Comparison of ENCODE assay signal across 17 cellular contexts in genomic region chr2:122180972-122181371, GRCh38.
DNase-seq lines count a peak whose midpoint lies in the region; TF ChIP-seq lines count a peak whose summit lies in the region.
"Had no signal": no experiment of that assay in that cellular context is flagged by ENCODE, and none has a peak within 500 bp of the region (broad histone marks: within the 10 kb centered on the region; RNA-seq: fewer than 3 reads in every experiment).

No MANE protein-coding gene starts in this region.

- TF ChIP-seq CTCF in GM10266 (IDR thresholded peaks at IDR 0.05; ENCODE audit: control insufficient read depth, insufficient read depth, low read depth, missing control alignments), result no peak

- H3K4me1 ChIP-seq in GM23248 (ENCODE audit: insufficient read depth), result no peaks in the 10 kb centered on the region
- H3K4me1 ChIP-seq: HAP-1 had no signal

- no peaks in the 10 kb centered on the region for H3K36me3 ChIP-seq in GM23248 (ENCODE audit: low read depth)
- H3K36me3 ChIP-seq: BLaER1, HAP-1 had no signal

- H3K4me3 ChIP-seq in GM23248, result no peak overlapping the region
- H3K4me3 ChIP-seq: BLaER1, HAP-1 had no signal

- H3K27me3 Mint-ChIP-seq in activated T-helper 2 cell treated with anti-CD3 and anti-CD28 coated beads, Interferon-gamma antibody, Interleukin-2, Interleukin-4, amounts not matched to agents 10 μg/mL and 5 μg/mL and 100 μg/mL, durations not matched to agents 14 hours and 24 hours and 36 hours (ENCODE audit: low read depth), result no peaks in the 10 kb centered on the region

- WGBS in GM23248 (ENCODE audit: low coverage in 1 of 2, low lambda C conversion rate in 2 of 2, missing lambda C conversion rate in 2 of 2), 2 experiments, result 50 to 52% methylated on average over 1 of the region's 1 CpG

- H3K27me3 ChIP-seq in GM23248 (replicated peaks; ENCODE audit: insufficient read depth), result no peaks in the 10 kb centered on the region
- H3K27me3 ChIP-seq: BLaER1 had no signal

- no peak overlapping the region for H2AFZ ChIP-seq in GM23248

- peak; percentile 30 for DNase-seq in EH (ENCODE audit: low read depth)
- peak; percentile 14 for DNase-seq in GM23248
- peak; percentile 45 for DNase-seq in RPMI7951 (ENCODE audit: low read depth)
- DNase-seq in kidney tubule cell (ENCODE audit: low spot score), result peak; percentile 31
- DNase-seq in GM10266 (ENCODE audit: extremely low spot score), result no peak
- DNase-seq in NCI-H2171 treated with DMSO at 0.1 percent for 48 hours (lab: John Stamatoyannopoulos, UW), result no peak
- DNase-seq in activated T-helper 2 cell treated with anti-CD3 and anti-CD28 coated beads, Interferon-gamma antibody, Interleukin-2, Interleukin-4, amounts not matched to agents 10 μg/mL and 5 μg/mL and 100 μg/mL, durations not matched to agents 14 hours and 24 hours and 36 hours (ENCODE audit: low spot score), result no peak
- DNase-seq in activated CD8-positive, alpha-beta memory T cell treated with anti-CD3 and anti-CD28 coated beads, Interleukin-2, amount 50 U/mL, for 4 hours, result no peak
- DNase-seq: 8988T; CD4-positive, alpha-beta memory T cell; DMS153; DND-41; KG1 had no signal

- H3K36me3 Mint-ChIP-seq in activated T-helper 2 cell treated with anti-CD3 and anti-CD28 coated beads, Interferon-gamma antibody, Interleukin-2, Interleukin-4, amounts not matched to agents 10 μg/mL and 5 μg/mL and 100 μg/mL, durations not matched to agents 14 hours and 24 hours and 36 hours (ENCODE audit: low read depth), result no peaks in the 10 kb centered on the region
- H3K36me3 Mint-ChIP-seq: CD14-positive monocyte; CD4-positive, alpha-beta memory T cell had no signal

- no peaks in the 10 kb centered on the region for H3K9me3 ChIP-seq in GM23248 (ENCODE audit: low read depth)
- H3K9me3 ChIP-seq: HAP-1 had no signal

- H3K79me2 ChIP-seq in GM23248 (ENCODE audit: insufficient read depth), result no peaks in the 10 kb centered on the region

- H3K4me1 Mint-ChIP-seq in activated T-helper 2 cell treated with anti-CD3 and anti-CD28 coated beads, Interferon-gamma antibody, Interleukin-2, Interleukin-4, amounts not matched to agents 10 μg/mL and 5 μg/mL and 100 μg/mL, durations not matched to agents 14 hours and 24 hours and 36 hours (ENCODE audit: low read depth), result peaks cover 2% of the 10 kb centered on the region
- H3K4me1 Mint-ChIP-seq: CD4-positive, alpha-beta memory T cell had no signal

- in situ Hi-C loops in GM23248 (cut with MboI), result no loop called here

- H3K9me3 Mint-ChIP-seq in activated T-helper 2 cell treated with anti-CD3 and anti-CD28 coated beads, Interferon-gamma antibody, Interleukin-2, Interleukin-4, amounts not matched to agents 10 μg/mL and 5 μg/mL and 100 μg/mL, durations not matched to agents 14 hours and 24 hours and 36 hours, result no peaks in the 10 kb centered on the region

- intact Hi-C loops in activated T-helper 2 cell treated with anti-CD3 and anti-CD28 coated beads, Interferon-gamma antibody, Interleukin-2, Interleukin-4, amounts not matched to agents 10 μg/mL and 5 μg/mL and 100 μg/mL, durations not matched to agents 14 hours and 24 hours and 36 hours (cut with micrococcal nuclease), result no loop called here

- H4K20me1 ChIP-seq in GM23248 (ENCODE audit: insufficient read depth), result no peaks in the 10 kb centered on the region
- H4K20me1 ChIP-seq: BLaER1 had no signal

- no peak overlapping the region for H3K27ac ChIP-seq in GM23248
- H3K27ac ChIP-seq: BLaER1, HL-60 had no signal

- H3K4me2 ChIP-seq in GM23248 (ENCODE audit: unreplicated experiment), result no peak overlapping the region
- H3K4me2 ChIP-seq: BLaER1 had no signal

- no peak overlapping the region for H3K27ac Mint-ChIP-seq in activated T-helper 2 cell treated with anti-CD3 and anti-CD28 coated beads, Interferon-gamma antibody, Interleukin-2, Interleukin-4, amounts not matched to agents 10 μg/mL and 5 μg/mL and 100 μg/mL, durations not matched to agents 14 hours and 24 hours and 36 hours
- H3K27ac Mint-ChIP-seq: CD14-positive monocyte; CD4-positive, alpha-beta memory T cell had no signal

- no peaks in the 10 kb centered on the region for H3K9me2 ChIP-seq in GM23248 (ENCODE audit: insufficient read depth)

- no peak overlapping the region for H3K4me3 Mint-ChIP-seq in activated T-helper 2 cell treated with anti-CD3 and anti-CD28 coated beads, Interferon-gamma antibody, Interleukin-2, Interleukin-4, amounts not matched to agents 10 μg/mL and 5 μg/mL and 100 μg/mL, durations not matched to agents 14 hours and 24 hours and 36 hours (ENCODE audit: low read depth)
- H3K4me3 Mint-ChIP-seq: CD14-positive monocyte; CD4-positive, alpha-beta memory T cell had no signal

- H3K9ac ChIP-seq in GM23248, result no peak overlapping the region
- H3K9ac ChIP-seq: BLaER1 had no signal

- no peaks in the 10 kb centered on the region for H3F3A ChIP-seq in GM23248 (ENCODE audit: insufficient read depth)

Comparison
In these comparisons a context has a peak if more than half of its experiments do, and no peak if none do; other contexts are left out.
1. DNase-seq: peak in EH (single experiment), GM23248 (single experiment), RPMI7951 (single experiment) and kidney tubule cell (single experiment); none in GM10266 (single experiment), NCI-H2171 treated with DMSO at 0.1 percent for 48 hours (single experiment), activated T-helper 2 cell treated with anti-CD3 and anti-CD28 coated beads, Interferon-gamma antibody, Interleukin-2, Interleukin-4, amounts not matched to agents 10 μg/mL and 5 μg/mL and 100 μg/mL, durations not matched to agents 14 hours and 24 hours and 36 hours (single experiment) and activated CD8-positive, alpha-beta memory T cell treated with anti-CD3 and anti-CD28 coated beads, Interleukin-2, amount 50 U/mL, for 4 hours (single experiment).